Comparison of ENCODE assay signal across 2 cellular contexts in the genomic region with DNA sequence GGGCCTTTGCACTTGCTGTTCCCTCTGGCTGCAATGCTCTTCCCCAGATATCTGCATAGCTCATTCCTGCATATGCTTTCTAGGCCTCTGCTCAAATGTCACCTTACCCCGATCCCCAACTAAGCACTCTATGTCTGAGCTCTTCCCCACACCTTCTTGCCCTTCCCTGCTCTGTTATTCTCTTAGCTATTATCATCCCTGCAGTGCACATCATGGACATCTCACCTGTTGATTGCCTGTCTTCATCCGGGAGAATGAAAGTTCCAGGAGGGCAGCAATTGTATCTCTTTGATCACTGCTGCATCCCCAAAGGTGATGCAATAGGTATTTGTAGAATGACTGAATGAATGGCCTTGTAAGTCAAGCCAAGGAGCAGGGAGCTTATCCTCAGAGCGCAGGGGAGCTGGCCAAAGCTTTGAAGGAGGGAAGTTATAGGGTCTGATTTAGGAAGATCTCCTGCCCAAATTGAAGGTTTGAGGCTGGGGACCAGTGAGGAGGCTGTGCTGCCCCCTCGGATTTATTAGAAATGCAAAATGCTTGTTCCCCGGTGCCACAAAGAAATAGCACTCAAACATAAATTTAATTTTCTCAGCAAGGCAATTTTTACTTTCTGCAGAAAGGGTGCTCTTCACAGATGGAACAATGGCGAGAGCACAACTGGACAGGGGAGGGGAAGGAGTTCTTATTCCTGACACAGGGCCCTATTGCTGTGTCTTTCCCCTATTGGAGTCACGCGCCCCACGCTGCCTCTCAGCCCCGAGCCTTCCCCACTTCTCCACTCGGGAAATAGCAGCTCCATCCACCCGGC.
TF ChIP-seq lines count a peak whose summit lies in the region.

No MANE protein-coding gene starts in this region.

TF ChIP-seq in HEK293, 187 proteins besides CTCF, POLR2A, EP300 and RAD21:
- peak; percentile 75; the same call in 1 of the 2 replicates for TF ChIP-seq SCRT1 (tag by site-specific recombination; IDR thresholded peaks at IDR 0.05; ENCODE audit: borderline replicate concordance)
- TF ChIP-seq SETDB1 (IDR thresholded peaks at IDR 0.05; ENCODE audit: insufficient read length, low read length): peak; percentile 99
- no peak for TF ChIP-seq ZNF561 (tag by site-specific recombination; IDR thresholded peaks at IDR 0.05; ENCODE audit: borderline replicate concordance)
- peak; percentile 84 for TF ChIP-seq SCRT2 (tag by site-specific recombination; IDR thresholded peaks at IDR 0.05)
- TF ChIP-seq ZNF776 (tag by site-specific recombination; IDR thresholded peaks at IDR 0.05; ENCODE audit: borderline replicate concordance): no peak
- TF ChIP-seq ZNF76 (tag by site-specific recombination; IDR thresholded peaks at IDR 0.05; ENCODE audit: borderline replicate concordance, low read depth): no peak
- no peak for TF ChIP-seq ZNF530 (tag by site-specific recombination; IDR thresholded peaks at IDR 0.05; ENCODE audit: low read depth)
- no peak for TF ChIP-seq BCL11B (tag by site-specific recombination; IDR thresholded peaks at IDR 0.05; ENCODE audit: low read depth)
- no peak for TF ChIP-seq ZNF670 (tag by site-specific recombination; IDR thresholded peaks at IDR 0.05; ENCODE audit: low read depth)
- TF ChIP-seq ZNF658 (tag by site-specific recombination; IDR thresholded peaks at IDR 0.05): no peak
- no peak for TF ChIP-seq ZNF248 (tag by site-specific recombination; IDR thresholded peaks at IDR 0.05)
- TF ChIP-seq YY1 (tag by site-specific recombination; IDR thresholded peaks at IDR 0.05): no peak
- no peak for TF ChIP-seq KLF17 (tag by site-specific recombination; IDR thresholded peaks at IDR 0.05)
- TF ChIP-seq ZSCAN16 (tag by site-specific recombination; IDR thresholded peaks at IDR 0.05): no peak
- no peak for TF ChIP-seq ZNF768 (tag by site-specific recombination; IDR thresholded peaks at IDR 0.05)
- no peak for TF ChIP-seq ZNF560 (tag by site-specific recombination; IDR thresholded peaks at IDR 0.05; ENCODE audit: borderline replicate concordance)
- no peak for TF ChIP-seq ZNF266 (tag by site-specific recombination; IDR thresholded peaks at IDR 0.05; ENCODE audit: low read depth)
- peak; percentile 92; the same call in 1 of the 2 replicates for TF ChIP-seq TRIM28 (IDR thresholded peaks at IDR 0.05; ENCODE audit: borderline replicate concordance, low read length)
- no peak for TF ChIP-seq ZBTB48 (tag by site-specific recombination; IDR thresholded peaks at IDR 0.05)
- TF ChIP-seq ZNF501 (tag by site-specific recombination; IDR thresholded peaks at IDR 0.05): no peak
- TF ChIP-seq ZNF571 (tag by site-specific recombination; IDR thresholded peaks at IDR 0.05): no peak

TF ChIP-seq in GM12878, 131 proteins besides CTCF, POLR2A, EP300 and RAD21:
- TF ChIP-seq MTA3 (IDR thresholded peaks at IDR 0.05; ENCODE audit: borderline replicate concordance, low read length) (no peak), CBX5 (IDR thresholded peaks at IDR 0.05; ENCODE audit: low read depth) (peak; percentile 69; the same call in 1 of the 2 replicates)
